14 cellular contexts compared by ENCODE assay signal in genomic region chr20:59777321-59777705, GRCh38.
"Had no signal": no experiment of that assay in that cellular context is flagged by ENCODE, and none has a peak within 500 bp of the region (broad histone marks: within the 10 kb centered on the region; RNA-seq: fewer than 3 reads in every experiment).

No MANE protein-coding gene starts in this region.

- H3K27ac ChIP-seq: gastroesophageal sphincter, heart right ventricle, right lobe of liver, SK-N-MC, spleen, testis, upper lobe of right lung had no signal

- H3K4me3 Mint-ChIP-seq: activated CD4-positive, alpha-beta memory T cell treated with anti-CD3 and anti-CD28 coated beads for 36 hours; endodermal cell; naive thymus-derived CD4-positive, alpha-beta T cell; stimulated activated naive CD8-positive, alpha-beta T cell treated with anti-CD3 and anti-CD28 coated beads, Interleukin-15, amount 100 ng/mL, for 72 hours had no signal

- H3K36me3 Mint-ChIP-seq: activated CD4-positive, alpha-beta memory T cell treated with anti-CD3 and anti-CD28 coated beads for 36 hours; naive thymus-derived CD4-positive, alpha-beta T cell had no signal

- H3K4me1 Mint-ChIP-seq: naive thymus-derived CD4-positive, alpha-beta T cell; stimulated activated naive CD8-positive, alpha-beta T cell treated with anti-CD3 and anti-CD28 coated beads, Interleukin-15, amount 100 ng/mL, for 72 hours had no signal

- H3K9me3 ChIP-seq: gastroesophageal sphincter, heart right ventricle, right lobe of liver, spleen, testis, upper lobe of right lung had no signal

- H3K9me3 Mint-ChIP-seq: activated CD4-positive, alpha-beta memory T cell treated with anti-CD3 and anti-CD28 coated beads for 36 hours; endodermal cell; stimulated activated naive CD8-positive, alpha-beta T cell treated with anti-CD3 and anti-CD28 coated beads, Interleukin-15, amount 100 ng/mL, for 72 hours had no signal

- H3K36me3 ChIP-seq: gastroesophageal sphincter, heart right ventricle, right lobe of liver, spleen, upper lobe of right lung had no signal

- DNase-seq: activated CD4-positive, alpha-beta memory T cell treated with anti-CD3 and anti-CD28 coated beads for 36 hours; activated naive CD4-positive, alpha-beta T cell treated with Interleukin-2 at 50 U/mL for 16 hours; erythroblast; heart right ventricle; naive thymus-derived CD4-positive, alpha-beta T cell; spleen; stimulated activated naive CD8-positive, alpha-beta T cell treated with anti-CD3 and anti-CD28 coated beads, Interleukin-15, amount 100 ng/mL, for 72 hours; testis; upper lobe of right lung had no signal

- H3K4me3 ChIP-seq: gastroesophageal sphincter, heart right ventricle, right lobe of liver, SK-N-MC, spleen, testis, upper lobe of right lung had no signal

- H3K4me1 ChIP-seq: gastroesophageal sphincter, heart right ventricle, right lobe of liver, spleen, testis, upper lobe of right lung had no signal

- H3K27ac Mint-ChIP-seq: activated CD4-positive, alpha-beta memory T cell treated with anti-CD3 and anti-CD28 coated beads for 36 hours; endodermal cell; naive thymus-derived CD4-positive, alpha-beta T cell; progenitor cell of endocrine pancreas had no signal

- H3K27me3 ChIP-seq: gastroesophageal sphincter, right lobe of liver, testis, upper lobe of right lung had no signal

- ATAC-seq: gastroesophageal sphincter; heart right ventricle; naive thymus-derived CD4-positive, alpha-beta T cell; right lobe of liver; stimulated activated naive CD8-positive, alpha-beta T cell treated with anti-CD3 and anti-CD28 coated beads, Interleukin-15, amount 100 ng/mL, for 72 hours; upper lobe of right lung had no signal
